ENCODE assay signal across 8 cellular contexts in the genomic region with DNA sequence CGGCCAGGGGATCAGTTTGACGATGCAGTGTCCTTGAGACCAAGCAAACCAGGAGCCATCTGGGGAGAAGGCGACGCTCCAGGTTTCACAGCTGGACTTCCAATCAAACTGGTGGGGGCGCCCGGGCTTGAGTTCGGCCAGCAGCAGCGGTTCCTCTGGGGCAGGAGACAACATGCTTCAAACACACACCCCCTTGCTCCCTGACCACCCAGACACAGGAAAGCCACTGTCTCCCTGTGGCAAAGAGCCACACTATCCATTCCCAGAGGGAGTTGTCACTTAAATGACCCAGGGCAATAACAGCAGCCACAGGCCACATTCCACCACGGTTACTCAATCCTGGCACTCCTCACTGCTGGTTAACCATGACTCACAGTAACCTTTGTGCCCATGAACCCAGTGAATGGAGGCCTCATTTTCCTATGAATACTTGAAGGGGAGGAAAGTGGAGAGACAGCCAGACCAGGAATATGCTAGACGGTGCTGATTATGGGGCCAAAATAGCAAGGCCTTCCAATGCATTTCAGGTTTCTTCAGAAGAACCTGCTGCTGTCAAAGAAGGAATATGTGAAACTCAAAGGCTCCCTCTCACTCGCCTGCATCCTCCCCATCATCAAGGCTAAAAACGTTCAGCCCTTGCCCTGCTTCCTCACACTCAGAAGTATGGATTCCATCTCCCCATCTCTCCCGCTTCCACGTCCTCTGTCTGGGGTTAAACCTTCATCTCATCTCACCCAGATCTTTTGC. TPM values are rescaled to one million over a fixed set of nuclear protein-coding genes. Genes with fewer than 3 reads are reported as not detected.
DNase-seq lines count a peak whose midpoint lies in the region; ATAC-seq and TF ChIP-seq lines count a peak whose summit lies in the region.
"Had no signal": no experiment of that assay in that cellular context is flagged by ENCODE, and none has a peak within 500 bp of the region (broad histone marks: within the 10 kb centered on the region; RNA-seq: fewer than 3 reads in every experiment).

No MANE protein-coding gene starts in this region.

- H3F3A ChIP-seq in neural progenitor cell (ENCODE audit: low read depth): no peaks in the 10 kb centered on the region

- no peaks in the 10 kb centered on the region for H3K9me3 ChIP-seq in neural progenitor cell (ENCODE audit: low read depth)

- no peak overlapping the region for H3K4me3 ChIP-seq in fibroblast of pulmonary artery (replicated peaks; ENCODE audit: low read depth, low read length)
- H3K4me3 ChIP-seq in neural progenitor cell: no peak overlapping the region

- no peak for ATAC-seq in GM21390 (IDR thresholded peaks at IDR 0.05; ENCODE audit: unreplicated experiment)
- ATAC-seq in HG03520 (IDR thresholded peaks at IDR 0.05; ENCODE audit: unreplicated experiment): no peak

- no peaks in the 10 kb centered on the region for H4K20me1 ChIP-seq in neural progenitor cell (ENCODE audit: low read depth)

- no peaks in the 10 kb centered on the region for H3K4me1 ChIP-seq in neural progenitor cell

- H2AFZ ChIP-seq in neural progenitor cell (replicated peaks): no peak overlapping the region

- TF ChIP-seq CTCF in fibroblast of pulmonary artery (IDR thresholded peaks at IDR 0.05; ENCODE audit: low read length, missing control alignments) (no peak), neural progenitor cell (IDR thresholded peaks at IDR 0.05) (no peak)

- H3K27ac ChIP-seq in neural progenitor cell: no peak overlapping the region
- H3K27ac ChIP-seq: VCaP had no signal

- peaks cover 4% of the 10 kb centered on the region for H3K36me3 ChIP-seq in neural progenitor cell

- H3K4me1 Mint-ChIP-seq in neural progenitor cell: peaks cover 10% of the 10 kb centered on the region

- H3K4me2 ChIP-seq in neural progenitor cell: no peak overlapping the region

- H3K36me3 Mint-ChIP-seq in neural progenitor cell: peaks cover 21% of the 10 kb centered on the region

- H3K27me3 Mint-ChIP-seq in neural progenitor cell (ENCODE audit: insufficient read depth, low read depth): peaks cover 2% of the 10 kb centered on the region

- no peak overlapping the region for H3K9ac ChIP-seq in neural progenitor cell

- H3K79me2 ChIP-seq in neural progenitor cell (ENCODE audit: low read depth): peaks cover 21% of the 10 kb centered on the region

- peak overlapping the region; percentile 3 for H3K27ac Mint-ChIP-seq in neural progenitor cell

- no peaks in the 10 kb centered on the region for H3K27me3 ChIP-seq in neural progenitor cell

- H3K4me3 Mint-ChIP-seq in neural progenitor cell: no peak overlapping the region

- peak; percentile 96 for DNase-seq in HCEC 1CT
- DNase-seq in T1000 (lab: John Stamatoyannopoulos, UW): peak; percentile 78
- peak; percentile 94 for DNase-seq in fibroblast of pulmonary artery (ENCODE audit: low read depth)
- DNase-seq in neural progenitor cell (ENCODE audit: low spot score): no peak
- no peak for DNase-seq in NCI-H128 (lab: John Stamatoyannopoulos, UW; ENCODE audit: unreplicated experiment)

- H3K9me3 Mint-ChIP-seq in neural progenitor cell: no peaks in the 10 kb centered on the region

RNA-seq across cellular contexts. Expression of a gene that starts 8.5 kb away (rescaled TPM):
- total RNA-seq in neural progenitor cell (ENCODE audit: low replicate concordance): 21.2 and 26.0 TPM in 2 replicates

RNA-seq across cellular contexts. Expression of a gene that starts 36.0 kb away (rescaled TPM):
- total RNA-seq in neural progenitor cell (ENCODE audit: low replicate concordance): 75.8 and 80.3 TPM in 2 replicates

RNA-seq across cellular contexts. Expression of a gene that starts 51.3 kb away (rescaled TPM):
- total RNA-seq in neural progenitor cell (ENCODE audit: low replicate concordance): 22.6 and 57.9 TPM in 2 replicates

Comparison
In these comparisons a context has a peak if more than half of its experiments do, and no peak if none do; other contexts are left out.
1. DNase-seq: peak in HCEC 1CT (single experiment), T1000 (single experiment) and fibroblast of pulmonary artery (single experiment); none in neural progenitor cell (single experiment) and NCI-H128 (single experiment).